ENCODE assay signal across 1 cellular context in genomic region chr10:69738071-69738470, GRCh38.
TF ChIP-seq lines count a peak whose summit lies in the region.

No MANE protein-coding gene starts in this region.

TF ChIP-seq in HepG2, 621 proteins besides CTCF, POLR2A, EP300 and RAD21 (continued from another document):
- TF ChIP-seq PATZ1 (CRISPR knock-in tag; IDR thresholded peaks at IDR 0.05) (no peak), NAIF1 (CRISPR knock-in tag; IDR thresholded peaks at IDR 0.05; ENCODE audit: borderline replicate concordance) (no peak), SSRP1 (CRISPR knock-in tag; IDR thresholded peaks at IDR 0.05) (no peak), ZNF143 (CRISPR knock-in tag; IDR thresholded peaks at IDR 0.05) (no peak), ZNF207 (IDR thresholded peaks at IDR 0.05; ENCODE audit: borderline replicate concordance) (no peak), DNMT3B (CRISPR knock-in tag; conservative IDR thresholded peaks at IDR 0.05) (no peak), ZBTB3 (CRISPR knock-in tag; IDR thresholded peaks at IDR 0.05; ENCODE audit: borderline replicate concordance, low read depth) (no peak), HNRNPUL1 (IDR thresholded peaks at IDR 0.05; ENCODE audit: low read depth, low read length) (no peak), RNF219 (CRISPR knock-in tag; IDR thresholded peaks at IDR 0.05) (no peak), AKAP8 (CRISPR knock-in tag; IDR thresholded peaks at IDR 0.05) (no peak), ZNF577 (CRISPR knock-in tag; IDR thresholded peaks at IDR 0.05; ENCODE audit: borderline replicate concordance, low read depth) (no peak)
- TF ChIP-seq, protein P1, sequence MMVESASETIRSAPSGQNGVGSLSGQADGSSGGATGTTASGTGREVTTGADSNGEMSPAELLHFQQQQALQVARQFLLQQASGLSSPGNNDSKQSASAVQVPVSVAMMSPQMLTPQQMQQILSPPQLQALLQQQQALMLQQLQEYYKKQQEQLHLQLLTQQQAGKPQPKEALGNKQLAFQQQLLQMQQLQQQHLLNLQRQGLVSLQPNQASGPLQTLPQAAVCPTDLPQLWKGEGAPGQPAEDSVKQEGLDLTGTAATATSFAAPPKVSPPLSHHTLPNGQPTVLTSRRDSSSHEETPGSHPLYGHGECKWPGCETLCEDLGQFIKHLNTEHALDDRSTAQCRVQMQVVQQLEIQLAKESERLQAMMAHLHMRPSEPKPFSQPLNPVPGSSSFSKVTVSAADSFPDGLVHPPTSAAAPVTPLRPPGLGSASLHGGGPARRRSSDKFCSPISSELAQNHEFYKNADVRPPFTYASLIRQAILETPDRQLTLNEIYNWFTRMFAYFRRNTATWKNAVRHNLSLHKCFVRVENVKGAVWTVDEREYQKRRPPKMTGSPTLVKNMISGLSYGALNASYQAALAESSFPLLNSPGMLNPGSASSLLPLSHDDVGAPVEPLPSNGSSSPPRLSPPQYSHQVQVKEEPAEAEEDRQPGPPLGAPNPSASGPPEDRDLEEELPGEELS (CRISPR knock-in tag; IDR thresholded peaks at IDR 0.05) = no peak
